ENCODE assay signal across 8 cellular contexts in the genomic region with DNA sequence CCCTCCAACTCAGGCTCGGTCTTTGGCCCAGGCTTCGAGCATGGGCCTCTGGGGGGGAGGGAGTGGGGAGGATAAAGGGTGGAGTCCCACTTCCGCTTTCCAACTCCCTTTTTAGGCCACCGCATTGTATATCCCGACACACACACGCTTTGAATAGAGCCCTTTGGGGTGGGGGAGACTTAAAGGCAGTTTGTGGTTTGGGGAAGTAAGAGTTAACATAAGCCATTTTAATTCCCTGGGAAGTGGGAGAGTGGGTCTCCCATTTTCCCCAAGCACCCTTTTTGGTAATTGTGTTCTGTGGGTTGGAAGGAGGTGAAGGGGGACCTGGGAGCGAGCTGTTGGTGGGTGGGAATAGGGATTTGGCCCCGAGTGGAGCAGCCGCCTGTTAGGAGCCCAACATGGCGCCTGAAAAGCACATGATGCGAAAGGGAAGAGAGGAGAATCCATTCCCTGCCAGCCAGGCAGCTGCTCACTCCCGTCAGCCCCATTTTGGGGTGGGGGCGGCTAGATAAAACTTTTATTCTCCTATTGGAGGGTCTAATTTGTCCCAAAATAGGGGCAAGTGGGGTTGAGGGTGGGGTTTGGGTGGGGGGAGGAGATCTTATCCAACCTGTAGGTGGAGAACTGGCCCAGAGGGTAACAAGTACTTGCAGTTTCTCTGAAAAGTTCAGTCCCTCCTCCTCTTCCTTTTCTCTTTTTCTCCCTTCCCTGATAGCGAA. TPM values are rescaled to one million over a fixed set of nuclear protein-coding genes. Genes with fewer than 3 reads are reported as not detected.
DNase-seq lines count a peak whose midpoint lies in the region; ATAC-seq and TF ChIP-seq lines count a peak whose summit lies in the region.

No MANE protein-coding gene starts in this region.

- H3K27me3 Mint-ChIP-seq in Calu3 (ENCODE audit: unreplicated experiment), result no peaks in the 10 kb centered on the region

- no peaks in the 10 kb centered on the region for H3K9me3 ChIP-seq in adipocyte (ENCODE audit: control insufficient read depth, low read length)

- H3K9me3 Mint-ChIP-seq in Calu3 (ENCODE audit: low read depth, unreplicated experiment), result no peaks in the 10 kb centered on the region

- peak overlapping the region; percentile 99 for H3K4me3 ChIP-seq in Jurkat, Clone E6-1 (ENCODE audit: low read length)
- H3K4me3 ChIP-seq in adipocyte (ENCODE audit: low read length), result peak overlapping the region; percentile 100

- H3K9ac ChIP-seq in adipocyte (ENCODE audit: low read length), result peak overlapping the region; percentile 100

- TF ChIP-seq CTCF in Calu3 (IDR thresholded peaks at IDR 0.05; ENCODE audit: unreplicated experiment) (no peak), GM10266 (IDR thresholded peaks at IDR 0.05; ENCODE audit: control insufficient read depth, insufficient read depth, low read depth, missing control alignments) (no peak)

- H3K4me1 Mint-ChIP-seq in Calu3 (ENCODE audit: low read depth, unreplicated experiment), result no peaks in the 10 kb centered on the region

- H3K27me3 ChIP-seq in adipocyte (replicated peaks; ENCODE audit: control insufficient read depth, insufficient read depth, low read length), result no peaks in the 10 kb centered on the region

- CTCF ChIA-PET in Calu3 (lab: Charles Lee), result no interaction called here

- peak overlapping the region; percentile 96 for H3K4me3 Mint-ChIP-seq in Calu3 (ENCODE audit: low read depth, unreplicated experiment)

- DNase-seq in Calu3, result peak; percentile 32
- DNase-seq in Jurkat, Clone E6-1 (ENCODE audit: low read depth, low spot score), result peak; percentile 46
- peak; percentile 69 for DNase-seq in SKM-1 (lab: John Stamatoyannopoulos, UW; ENCODE audit: unreplicated experiment)
- DNase-seq in adipocyte (ENCODE audit: low read depth), result peak; percentile 79
- DNase-seq in left cardiac atrium, result peak; percentile 64
- peak; percentile 76 for DNase-seq in pons (ENCODE audit: low spot score)
- no peak for DNase-seq in GM10266 (ENCODE audit: extremely low spot score)

- no TSS peak for BruUV-seq in Calu3 (replicated peaks; lab: Mats Ljungman, UMichigan)

- H3K4me1 ChIP-seq in adipocyte (ENCODE audit: control insufficient read depth, insufficient read depth, low read length), result peaks cover 23% of the 10 kb centered on the region

- peaks cover 5% of the 10 kb centered on the region for H3K36me3 ChIP-seq in adipocyte (ENCODE audit: control insufficient read depth, insufficient read depth, low read length, severe bottlenecking)

- ATAC-seq in left cardiac atrium (peak; percentile 12 to 41), GM21528 (IDR thresholded peaks at IDR 0.05; ENCODE audit: low FRiP score, unreplicated experiment) (no peak)

- intact Hi-C loops in Calu3 (cut with micrococcal nuclease; ENCODE audit: unreplicated experiment) (loop anchor here (5.0 to 10.0 kb wide), 3 partner anchors 66 to 253 kb away; a partner anchor contains a TSS), left cardiac atrium (cut with DNase I) (loop anchor here in 1 of 2 donors (5.0 to 10.0 kb wide), 3 partner anchors 34 to 173 kb away; a partner anchor contains a TSS)

- H3K36me3 Mint-ChIP-seq in Calu3 (ENCODE audit: insufficient read depth, unreplicated experiment), result peaks cover 63% of the 10 kb centered on the region

- H3K27ac Mint-ChIP-seq in Calu3 (ENCODE audit: unreplicated experiment), result peak overlapping the region; percentile 93

RNA-seq across cellular contexts. Expression of a gene that starts 1.0 kb away (rescaled TPM):
- total RNA-seq in Calu3 (2022) (45.0 and 48.8 TPM in 2 replicates), left cardiac atrium (10 to 100 TPM; 30.9 to 36.1 TPM)
- polyA plus RNA-seq in Jurkat, Clone E6-1 (2012; ENCODE audit: insufficient read depth, insufficient read length), result 39.2 TPM

RNA-seq across cellular contexts. Expression of a gene that starts 35.6 kb away (rescaled TPM):
- 5.2 and 5.6 TPM in 2 replicates for total RNA-seq in Calu3 (2022)
- 4.5 TPM for polyA plus RNA-seq in Jurkat, Clone E6-1 (2012; ENCODE audit: insufficient read depth, insufficient read length)
- 1 to 10 TPM; 5.0 to 7.0 TPM for total RNA-seq in left cardiac atrium
